Comparison of ENCODE assay signal across 38 cellular contexts in genomic region chr1:115907092-115907491, GRCh38.
"Had no signal": no experiment of that assay in that cellular context is flagged by ENCODE, and none has a peak within 500 bp of the region (broad histone marks: within the 10 kb centered on the region; RNA-seq: fewer than 3 reads in every experiment).

No MANE protein-coding gene starts in this region.

- H3K36me3 Mint-ChIP-seq: activated naive CD4-positive, alpha-beta T cell treated with anti-CD3 and anti-CD28 coated beads, Interleukin-2, amount 10 ng/mL, durations not matched to agents 7 days and 5 days; activated naive CD4-positive, alpha-beta T cell treated with anti-CD3 and anti-CD28 coated beads, Interleukin-2, amount 50 U/mL, for 24 hours; activated naive CD4-positive, alpha-beta T cell treated with anti-CD3 and anti-CD28 coated beads, Interleukin-2, amount 50 U/mL, for 72 hours; activated naive CD8-positive, alpha-beta T cell; activated naive CD8-positive, alpha-beta T cell treated with anti-CD3 and anti-CD28 coated beads for 36 hours; activated naive CD8-positive, alpha-beta T cell treated with anti-CD3 and anti-CD28 coated beads, Interleukin-2, amount 10 ng/mL, durations not matched to agents 7 days and 5 days; brain had no signal

- H3K27ac Mint-ChIP-seq: activated naive CD4-positive, alpha-beta T cell treated with anti-CD3 and anti-CD28 coated beads for 36 hours; activated naive CD4-positive, alpha-beta T cell treated with anti-CD3 and anti-CD28 coated beads, Interleukin-2, amount 10 ng/mL, durations not matched to agents 7 days and 5 days; activated naive CD4-positive, alpha-beta T cell treated with anti-CD3 and anti-CD28 coated beads, Interleukin-2, amount 50 U/mL, for 24 hours; activated naive CD4-positive, alpha-beta T cell treated with anti-CD3 and anti-CD28 coated beads, Interleukin-2, amount 50 U/mL, for 72 hours; activated naive CD8-positive, alpha-beta T cell; activated naive CD8-positive, alpha-beta T cell treated with anti-CD3 and anti-CD28 coated beads for 36 hours; activated naive CD8-positive, alpha-beta T cell treated with anti-CD3 and anti-CD28 coated beads, Interleukin-2, amount 10 ng/mL, durations not matched to agents 7 days and 5 days; activated naive CD8-positive, alpha-beta T cell treated with anti-CD3 and anti-CD28 coated beads, Interleukin-2, amount 50 U/mL, for 24 hours; activated T-cell treated with anti-CD3 and anti-CD28 coated beads, Interleukin-2, amount 50 U/mL, for 24 hours; activated T-cell treated with anti-CD3 and anti-CD28 coated beads, Interleukin-2, amount 50 U/mL, for 72 hours; activated T-helper 1 cell treated with anti-CD3 and anti-CD28 coated beads, Interleukin-12 subunit alpha, Interleukin-12 subunit beta, Interleukin-2, Interleukin-4 antibody, amounts not matched to agents 30 ng/mL and 10 ng/mL and 1 ng/mL, durations not matched to agents 14 hours and 24 hours and 36 hours; activated T-helper 17 cell treated with anti-CD3 and anti-CD28 coated beads, Interleukin-2, amount 50 U/mL, for 72 hours; activated T-helper 2 cell treated with anti-CD3 and anti-CD28 coated beads, Interferon-gamma antibody, Interleukin-2, Interleukin-4, amounts not matched to agents 10 μg/mL and 5 μg/mL and 100 μg/mL, durations not matched to agents 14 hours and 24 hours and 36 hours had no signal

- DNase-seq: activated effector memory CD4-positive, alpha-beta T cell treated with anti-CD3 and anti-CD28 coated beads, Interleukin-2, amount 50 U/mL, for 16 hours; activated effector memory CD4-positive, alpha-beta T cell treated with Interleukin-2 at 50 U/mL for 16 hours; activated gamma-delta T cell; activated gamma-delta T cell treated with Interleukin-2 at 50 U/mL for 16 hours; activated naive CD4-positive, alpha-beta T cell; activated naive CD4-positive, alpha-beta T cell treated with anti-CD3 and anti-CD28 coated beads for 36 hours; activated naive CD4-positive, alpha-beta T cell treated with anti-CD3 and anti-CD28 coated beads, Interleukin-2, amount 10 ng/mL, durations not matched to agents 7 days and 5 days; activated naive CD4-positive, alpha-beta T cell treated with anti-CD3 and anti-CD28 coated beads, Interleukin-2, amount 50 U/mL, for 16 hours; activated naive CD4-positive, alpha-beta T cell treated with Interleukin-2 at 50 U/mL for 16 hours; activated naive CD8-positive, alpha-beta T cell treated with anti-CD3 and anti-CD28 coated beads for 36 hours; activated naive CD8-positive, alpha-beta T cell treated with anti-CD3 and anti-CD28 coated beads, Interleukin-2, amount 10 ng/mL, durations not matched to agents 7 days and 5 days; activated naive CD8-positive, alpha-beta T cell treated with anti-CD3 and anti-CD28 coated beads, Interleukin-2, amount 50 U/mL, for 24 hours; activated T-cell treated with anti-CD3 and anti-CD28 coated beads, Interleukin-2, amount 50 U/mL, for 1 hour; activated T-cell treated with anti-CD3 and anti-CD28 coated beads, Interleukin-2, amount 50 U/mL, for 24 hours; activated T-cell treated with anti-CD3 and anti-CD28 coated beads, Interleukin-2, amount 50 U/mL, for 4 hours; activated T-cell treated with anti-CD3 and anti-CD28 coated beads, Interleukin-2, amount 50 U/mL, for 48 hours; activated T-cell treated with anti-CD3 and anti-CD28 coated beads, Interleukin-2, amount 50 U/mL, for 72 hours; adrenal gland; amniotic stem cell; amygdala; anterior cingulate cortex; aorta; body of pancreas; brain microvascular endothelial cell; caudate nucleus; central memory CD4-positive, alpha-beta T cell; cerebellar nuclear complex had no signal

- H3K9me3 ChIP-seq: adrenal gland, ascending aorta, body of pancreas, breast epithelium had no signal

- H3K4me3 Mint-ChIP-seq: activated naive CD4-positive, alpha-beta T cell treated with anti-CD3 and anti-CD28 coated beads for 36 hours; activated naive CD4-positive, alpha-beta T cell treated with anti-CD3 and anti-CD28 coated beads, Interleukin-2, amount 10 ng/mL, durations not matched to agents 7 days and 5 days; activated naive CD4-positive, alpha-beta T cell treated with anti-CD3 and anti-CD28 coated beads, Interleukin-2, amount 50 U/mL, for 24 hours; activated naive CD8-positive, alpha-beta T cell; activated naive CD8-positive, alpha-beta T cell treated with anti-CD3 and anti-CD28 coated beads for 36 hours; activated naive CD8-positive, alpha-beta T cell treated with anti-CD3 and anti-CD28 coated beads, Interleukin-2, amount 10 ng/mL, durations not matched to agents 7 days and 5 days; activated naive CD8-positive, alpha-beta T cell treated with anti-CD3 and anti-CD28 coated beads, Interleukin-2, amount 50 U/mL, for 24 hours; activated T-cell treated with anti-CD3 and anti-CD28 coated beads, Interleukin-2, amount 50 U/mL, for 24 hours; activated T-cell treated with anti-CD3 and anti-CD28 coated beads, Interleukin-2, amount 50 U/mL, for 4 hours; activated T-cell treated with anti-CD3 and anti-CD28 coated beads, Interleukin-2, amount 50 U/mL, for 72 hours; activated T-helper 1 cell treated with anti-CD3 and anti-CD28 coated beads, Interleukin-12 subunit alpha, Interleukin-12 subunit beta, Interleukin-2, Interleukin-4 antibody, amounts not matched to agents 30 ng/mL and 10 ng/mL and 1 ng/mL, durations not matched to agents 14 hours and 24 hours and 36 hours; activated T-helper 17 cell treated with anti-CD3 and anti-CD28 coated beads, Interleukin-2, amount 50 U/mL, for 72 hours; brain; central memory CD8-positive, alpha-beta T cell had no signal

- ATAC-seq: activated naive CD4-positive, alpha-beta T cell treated with anti-CD3 and anti-CD28 coated beads, Interleukin-2, amount 50 U/mL, for 72 hours; activated naive CD8-positive, alpha-beta T cell treated with anti-CD3 and anti-CD28 coated beads, Interleukin-2, amount 50 U/mL, for 24 hours; activated T-cell treated with anti-CD3 and anti-CD28 coated beads, Interleukin-2, amount 50 U/mL, for 4 hours; activated T-cell treated with anti-CD3 and anti-CD28 coated beads, Interleukin-2, amount 50 U/mL, for 72 hours; activated T-helper 17 cell treated with anti-CD3 and anti-CD28 coated beads, Interleukin-2, amount 50 U/mL, for 72 hours; body of pancreas had no signal

- H3K36me3 ChIP-seq: adrenal gland, ascending aorta, brain microvascular endothelial cell, breast epithelium, cardiac muscle cell had no signal

- H3K4me3 ChIP-seq: adrenal gland, ascending aorta, body of pancreas, breast epithelium, cardiac muscle cell had no signal

- H3K9me3 Mint-ChIP-seq: activated naive CD4-positive, alpha-beta T cell treated with anti-CD3 and anti-CD28 coated beads for 36 hours; activated naive CD4-positive, alpha-beta T cell treated with anti-CD3 and anti-CD28 coated beads, Interleukin-2, amount 10 ng/mL, durations not matched to agents 7 days and 5 days; activated naive CD4-positive, alpha-beta T cell treated with anti-CD3 and anti-CD28 coated beads, Interleukin-2, amount 50 U/mL, for 24 hours; activated naive CD4-positive, alpha-beta T cell treated with anti-CD3 and anti-CD28 coated beads, Interleukin-2, amount 50 U/mL, for 72 hours; activated naive CD8-positive, alpha-beta T cell treated with anti-CD3 and anti-CD28 coated beads for 36 hours; activated naive CD8-positive, alpha-beta T cell treated with anti-CD3 and anti-CD28 coated beads, Interleukin-2, amount 50 U/mL, for 24 hours; activated T-cell treated with anti-CD3 and anti-CD28 coated beads, Interleukin-2, amount 50 U/mL, for 24 hours; activated T-cell treated with anti-CD3 and anti-CD28 coated beads, Interleukin-2, amount 50 U/mL, for 4 hours; activated T-cell treated with anti-CD3 and anti-CD28 coated beads, Interleukin-2, amount 50 U/mL, for 72 hours; activated T-helper 1 cell treated with anti-CD3 and anti-CD28 coated beads, Interleukin-12 subunit alpha, Interleukin-12 subunit beta, Interleukin-2, Interleukin-4 antibody, amounts not matched to agents 30 ng/mL and 10 ng/mL and 1 ng/mL, durations not matched to agents 14 hours and 24 hours and 36 hours; activated T-helper 17 cell treated with anti-CD3 and anti-CD28 coated beads, Interleukin-2, amount 50 U/mL, for 72 hours; activated T-helper 2 cell treated with anti-CD3 and anti-CD28 coated beads, Interferon-gamma antibody, Interleukin-2, Interleukin-4, amounts not matched to agents 10 μg/mL and 5 μg/mL and 100 μg/mL, durations not matched to agents 14 hours and 24 hours and 36 hours; central memory CD8-positive, alpha-beta T cell had no signal

- H3K4me1 Mint-ChIP-seq: activated naive CD4-positive, alpha-beta T cell treated with anti-CD3 and anti-CD28 coated beads, Interleukin-2, amount 10 ng/mL, durations not matched to agents 7 days and 5 days; activated naive CD4-positive, alpha-beta T cell treated with anti-CD3 and anti-CD28 coated beads, Interleukin-2, amount 50 U/mL, for 24 hours; activated naive CD8-positive, alpha-beta T cell treated with anti-CD3 and anti-CD28 coated beads for 36 hours; activated naive CD8-positive, alpha-beta T cell treated with anti-CD3 and anti-CD28 coated beads, Interleukin-2, amount 10 ng/mL, durations not matched to agents 7 days and 5 days; activated naive CD8-positive, alpha-beta T cell treated with anti-CD3 and anti-CD28 coated beads, Interleukin-2, amount 50 U/mL, for 24 hours; activated T-helper 17 cell treated with anti-CD3 and anti-CD28 coated beads, Interleukin-2, amount 50 U/mL, for 72 hours; central memory CD8-positive, alpha-beta T cell had no signal

- H3K27ac ChIP-seq: adrenal gland, ascending aorta, body of pancreas, brain microvascular endothelial cell, breast epithelium, cardiac muscle cell had no signal

- H3K4me1 ChIP-seq: adrenal gland, ascending aorta, body of pancreas, breast epithelium had no signal

- H3K27me3 ChIP-seq: adrenal gland, ascending aorta, body of pancreas, brain microvascular endothelial cell, breast epithelium, cardiac muscle cell had no signal
